Comparison of ENCODE assay signal across 7 cellular contexts in the genomic region with DNA sequence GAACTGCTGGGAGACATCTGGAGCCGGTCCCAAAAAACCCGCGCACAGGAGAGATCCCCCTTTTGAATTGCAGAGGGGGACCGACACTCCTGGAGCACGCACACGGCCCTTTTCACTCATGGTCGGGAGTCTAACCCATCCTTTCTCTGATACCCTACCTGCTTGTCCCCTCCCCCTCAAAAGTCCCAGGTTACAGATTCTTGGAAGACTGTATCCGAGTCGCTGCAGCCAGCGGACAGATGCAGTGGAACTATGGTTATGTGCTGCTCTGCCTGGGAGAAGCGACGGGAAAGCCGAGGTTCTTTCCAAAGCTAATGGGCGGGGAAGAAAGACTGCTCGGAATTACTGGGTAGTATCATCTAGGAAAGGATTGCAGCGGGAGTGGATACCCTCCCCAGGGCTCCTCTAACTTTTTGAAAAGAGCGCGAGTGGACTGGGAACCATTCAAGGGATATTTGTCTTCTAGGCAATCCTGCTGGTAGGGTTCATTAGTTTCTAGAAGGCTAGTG. TPM values are rescaled to one million over a fixed set of nuclear protein-coding genes. Genes with fewer than 3 reads are reported as not detected.
DNase-seq lines count a peak whose midpoint lies in the region; ATAC-seq, FAIRE-seq and TF ChIP-seq lines count a peak whose summit lies in the region.

No MANE protein-coding gene starts in this region.

- H2AFZ ChIP-seq in GM12878 (ENCODE audit: control insufficient read depth, low read depth, low read length), result no peak overlapping the region
- H2AFZ ChIP-seq in smooth muscle cell (ENCODE audit: low read depth), result peak overlapping the region; percentile 44

- no peak for TF ChIP-seq EP300 in GM12878 (IDR thresholded peaks at IDR 0.05; ENCODE audit: borderline replicate concordance in 1 of 2, control insufficient read depth in 1 of 2, low read depth in 2 of 2, low read length in 2 of 2)

- WGBS in GM12878 (ENCODE audit: insufficient coverage, insufficient replicate concordance, low lambda C conversion rate, missing lambda C conversion rate), result 5% methylated on average over 18 of the region's 18 CpGs
- 2% methylated on average over 18 of the region's 18 CpGs for WGBS in smooth muscle cell (ENCODE audit: low lambda C conversion rate)

- H3K36me3 ChIP-seq in GM12878 (ENCODE audit: control insufficient read depth in 2 of 2, insufficient read depth in 2 of 2, low read length in 1 of 2) (no peaks in the 10 kb centered on the region), smooth muscle cell (ENCODE audit: low read depth) (no peaks in the 10 kb centered on the region)

- H3K27ac ChIP-seq in GM12878 (ENCODE audit: control insufficient read depth, insufficient read depth) (no peak overlapping the region), smooth muscle cell (ENCODE audit: low read depth) (peak overlapping the region; percentile 94)

- TF ChIP-seq CTCF in GM12878 (IDR thresholded peaks at IDR 0.05 in 2 of 3, conservative IDR thresholded peaks at IDR 0.05 in 1 of 3; ENCODE audit: control insufficient read depth in 2 of 3, extremely low read depth in 1 of 3, insufficient read depth in 1 of 3, low read depth in 3 of 3, low read length in 3 of 3) (no peak), smooth muscle cell (IDR thresholded peaks at IDR 0.05; ENCODE audit: borderline replicate concordance, insufficient read depth, poor library complexity, severe bottlenecking) (no peak)

- POLR2A ChIA-PET in GM12878 (lab: Charles Lee), result no interaction called here

- H3K79me2 ChIP-seq in GM12878 (ENCODE audit: control insufficient read depth, insufficient read depth, low read length) (no peaks in the 10 kb centered on the region), smooth muscle cell (ENCODE audit: low read depth) (peaks cover 22% of the 10 kb centered on the region)

- intact Hi-C loops in GM12878 (cut with micrococcal nuclease; ENCODE audit: unreplicated experiment), result no loop called here

- peaks cover 10% of the 10 kb centered on the region for H3K4me1 ChIP-seq in GM12878 (ENCODE audit: control insufficient read depth, insufficient read depth, low read length)
- peaks cover 30% of the 10 kb centered on the region for H3K4me1 ChIP-seq in smooth muscle cell (ENCODE audit: low read depth)

- ATAC-seq in GM12878 (no peak), GM18909 (IDR thresholded peaks at IDR 0.05; ENCODE audit: poor library complexity, unreplicated experiment) (no peak), HG02763 (IDR thresholded peaks at IDR 0.05; ENCODE audit: unreplicated experiment) (no peak)

- DNase-seq in HuH-7 (ENCODE audit: low spot score) (peak; percentile 42), GM12878 (ENCODE audit: low read depth, low spot score) (no peak), iPS-NIHi11 (ENCODE audit: low spot score) (peak; percentile 19), smooth muscle cell (lab: John Stamatoyannopoulos, UW; ENCODE audit: unreplicated experiment) (no peak), dermis blood vessel endothelial cell (no peak)

- SMC1A ChIA-PET in GM12878 (lab: Charles Lee; ENCODE audit: uncharacterized antibody, unreplicated experiment), result no interaction called here

- RAD21 ChIA-PET in GM12878 (lab: Charles Lee; ENCODE audit: unreplicated experiment), result no interaction called here

- TF ChIP-seq RAD21 in GM12878 (IDR thresholded peaks at IDR 0.05; ENCODE audit: insufficient read depth, low read depth, low read length), result no peak

- H3K27me3 ChIP-seq in GM12878 (replicated peaks in 1 of 2; ENCODE audit: control insufficient read depth in 2 of 2, insufficient read depth in 2 of 2, low read length in 1 of 2) (peaks cover 17 to 35% of the 10 kb centered on the region in 2 experiments), smooth muscle cell (ENCODE audit: low read depth) (no peaks in the 10 kb centered on the region)

- no peaks in the 10 kb centered on the region for H3K9me3 ChIP-seq in GM12878 (replicated peaks; ENCODE audit: control insufficient read depth, insufficient read depth, low read length)
- H3K9me3 ChIP-seq in smooth muscle cell (replicated peaks; ENCODE audit: low read depth), result no peaks in the 10 kb centered on the region

- CTCF ChIA-PET in GM12878 (lab: Yijun Ruan, JAX), result interaction anchor here (1.4 to 1.5 kb wide), 2 partner anchors 200 to 902 kb away, joined by 3 to 6 read pairs; no protein-coding TSS in a partner anchor

- H3K4me3 ChIP-seq in GM12878, result no peak overlapping the region
- H3K4me3 ChIP-seq in smooth muscle cell, result peak overlapping the region; percentile 63

- peaks cover 20% of the 10 kb centered on the region for H3F3A ChIP-seq in smooth muscle cell (ENCODE audit: low read depth)

- H3K4me2 ChIP-seq in GM12878 (ENCODE audit: control insufficient read depth, insufficient read depth), result no peak overlapping the region
- H3K4me2 ChIP-seq in smooth muscle cell, result peak overlapping the region; percentile 92

- BruUV-seq in GM12878 (replicated peaks; lab: Mats Ljungman, UMichigan), result no TSS peak

- in situ Hi-C loops in GM12878 (cut with MboI), result no loop called here

- H3K9ac ChIP-seq in GM12878 (ENCODE audit: control insufficient read depth, insufficient read depth, low read length) (no peak overlapping the region), smooth muscle cell (ENCODE audit: low read depth) (peak overlapping the region; percentile 88)

- H4K20me1 ChIP-seq in GM12878 (ENCODE audit: control insufficient read depth, insufficient read depth) (no peaks in the 10 kb centered on the region; the same call in 1 of the 2 replicates), smooth muscle cell (ENCODE audit: low read depth) (no peaks in the 10 kb centered on the region)

- no peak for FAIRE-seq in GM12878 (lab: Jason Lieb, UNC)

- TF ChIP-seq POLR2A in GM12878 (IDR thresholded peaks at IDR 0.05; ENCODE audit: low read depth, low read length), result no peak

TF ChIP-seq in GM12878, 131 proteins besides CTCF, POLR2A, EP300 and RAD21:
- TF ChIP-seq EZH2 (IDR thresholded peaks at IDR 0.05; ENCODE audit: borderline replicate concordance, control insufficient read depth, low read depth, low read length) (peak; percentile 48; the same call in 1 of the 2 replicates), TCF12 (IDR thresholded peaks at IDR 0.05; ENCODE audit: low read depth, low read length) (no peak)

RNA-seq across cellular contexts. Expression of a gene that starts 1.5 kb away (rescaled TPM):
- not detected in 2 replicates for total RNA-seq in GM12878 (2013; cell fraction: nucleolus; rRNA removed)
- total RNA-seq in GM12878 (2014; rRNA removed) (not detected in 2 replicates), GM12878 (2014; rRNA removed; fragmentation: Illumina TruSeq; extraction: Trizol) (not detected in 2 replicates), GM12878 (2021) (not detected in 2 replicates), smooth muscle cell (155 and 181 TPM in 2 replicates), dermis blood vessel endothelial cell (not detected in 2 replicates)
- not detected for polyA plus RNA-seq in GM12878 (2011; ENCODE audit: low read depth)
- polyA plus RNA-seq in GM12878 (2011; rRNA removed) (0.08 and 0.12 TPM in 2 replicates), GM12878 (2014; fragmentation: Illumina TruSeq; extraction: Trizol) (not detected in 2 replicates), GM12878 (2014; fragmentation: Nextera tagmentation; extraction: Ambion mirVana) (not detected), GM12878 (2014; rRNA removed) (0.12 TPM in 1 of 2 replicates, not detected in the other), GM12878 (2016; fragmentation: Nextera tagmentation; extraction: Ambion mirVana) (not detected), smooth muscle cell (58.0 and 177 TPM in 2 replicates)
- polyA plus RNA-seq in GM12878 (2011; cell fraction: cytosol; rRNA removed), result not detected in 2 replicates
- polyA plus RNA-seq in GM12878 (2011; cell fraction: nucleus; rRNA removed), result not detected in 2 replicates
- polyA plus RNA-seq in GM12878 (2012), result 0.06 and 0.16 TPM in 2 replicates
- not detected in 2 replicates for polyA minus RNA-seq in GM12878 (2011; rRNA and poly(A)+ RNA removed)
- not detected in 2 replicates for polyA minus RNA-seq in GM12878 (2011; cell fraction: cytosol; rRNA and poly(A)+ RNA removed)
- polyA minus RNA-seq in GM12878 (2011; cell fraction: nucleus; rRNA and poly(A)+ RNA removed), result not detected in 2 replicates

Comparison
In these comparisons a context has a peak if more than half of its experiments do, and no peak if none do; other contexts are left out.
1. DNase-seq: peak in HuH-7 (single experiment) and iPS-NIHi11 (single experiment); none in GM12878 (single experiment), smooth muscle cell (single experiment) and dermis blood vessel endothelial cell (single experiment).
2. RNA of a gene that starts 1.5 kb away (total RNA-seq): 155 to 181 TPM in smooth muscle cell; not detected in GM12878 and not detected in dermis blood vessel endothelial cell; every median in the first group is over 100 times any median in the second.